ENCODE assay signal across 8 cellular contexts in genomic region chr17:44708401-44709263, GRCh38. TPM values are rescaled to one million over a fixed set of nuclear protein-coding genes. Genes with fewer than 3 reads are reported as not detected.
DNase-seq lines count a peak whose midpoint lies in the region; ATAC-seq and TF ChIP-seq lines count a peak whose summit lies in the region.

DBF4B (plus strand) TSS chr17:44708665; CDS start chr17:44708821, 156 bp downstream.

- WGBS in SK-N-SH (ENCODE audit: low lambda C conversion rate) = 1% methylated on average over 51 of the region's 52 CpGs

- peaks cover 3% of the 10 kb centered on the region for H3F3A ChIP-seq in SK-N-SH (replicated peaks; ENCODE audit: insufficient read depth)

- peak within 1 kb of the TSS; percentile 87 for H3K9ac ChIP-seq in SK-N-SH

- H3K9me2 ChIP-seq in SK-N-SH = no peaks in the 10 kb centered on the region

- peaks cover 0 to 7% of the 10 kb centered on the region in 2 experiments; a peak in 1 of 4 replicates for H3K4me1 ChIP-seq in SK-N-SH (ENCODE audit: control insufficient read depth in 1 of 2, insufficient read depth in 2 of 2, low read depth in 1 of 2, low read length in 1 of 2)

- CTCF ChIA-PET in SK-N-SH (lab: Yijun Ruan, JAX) = interaction anchor here (1.0 to 2.3 kb wide), 6 partner anchors 17 to 427 kb away, joined by 3 to 6 read pairs (median 4); partner anchors contain the start of gene ACBD4

- POLR2A ChIA-PET in SK-N-SH (lab: Yijun Ruan, JAX) = interaction anchor here (0.6 kb wide), 1 partner anchor 207 kb away, joined by 3 read pairs; no protein-coding TSS in a partner anchor

- peak within 1 kb of the TSS; percentile 78 to 86 for H3K27ac ChIP-seq in SK-N-SH (ENCODE audit: low read depth in 2 of 2, low read length in 1 of 2)

- peak within 1 kb of the TSS; percentile 97 for H2AFZ ChIP-seq in SK-N-SH (ENCODE audit: low read depth)

- H3K36me3 ChIP-seq in SK-N-SH (replicated peaks in 1 of 2; ENCODE audit: control insufficient read depth in 1 of 2, insufficient read depth in 2 of 2, low read length in 1 of 2) = no peaks in the 10 kb centered on the region

- H3K4me2 ChIP-seq in SK-N-SH = peak within 1 kb of the TSS; percentile 95

- no peak for TF ChIP-seq CTCF in SK-N-SH (IDR thresholded peaks at IDR 0.05)

- H4K20me1 ChIP-seq in SK-N-SH (ENCODE audit: insufficient read depth) = no peaks in the 10 kb centered on the region

- DNase-seq in AG08396 (ENCODE audit: low spot score) = peak; percentile 94
- peak; percentile 84 for DNase-seq in NCI-H1092 (lab: John Stamatoyannopoulos, UW)
- peak; percentile 85 for DNase-seq in SK-N-SH
- peak; percentile 84 for DNase-seq in activated naive CD4-positive, alpha-beta T cell treated with anti-CD3 and anti-CD28 coated beads, Interleukin-2, amount 50 U/mL, for 16 hours
- DNase-seq in glomerular visceral epithelial cell (ENCODE audit: extremely low spot score) = peak; percentile 91
- DNase-seq in occipital lobe (lab: John Stamatoyannopoulos, UW) = peak; percentile 68
- DNase-seq in superior temporal gyrus (ENCODE audit: extremely low spot score) = peak; percentile 96

- TF ChIP-seq RAD21 in SK-N-SH (IDR thresholded peaks at IDR 0.05; ENCODE audit: low read length) = no peak

- peak; percentile 86 for ATAC-seq in GM19324 (IDR thresholded peaks at IDR 0.05; ENCODE audit: low FRiP score, unreplicated experiment)

- H3K27me3 ChIP-seq in SK-N-SH (ENCODE audit: insufficient read depth) = no peaks in the 10 kb centered on the region

- no peak for TF ChIP-seq EP300 in SK-N-SH (IDR thresholded peaks at IDR 0.05; ENCODE audit: borderline replicate concordance in 1 of 2, low read depth in 1 of 2, low read length in 1 of 2)

- H3K9me3 ChIP-seq in SK-N-SH = no peaks in the 10 kb centered on the region

- H3K79me2 ChIP-seq in SK-N-SH (ENCODE audit: insufficient read depth) = peaks cover 46% of the 10 kb centered on the region

- H3K4me3 ChIP-seq in SK-N-SH (ENCODE audit: low read depth in 2 of 2, low read length in 1 of 2) = peak within 1 kb of the TSS; percentile 64 to 89

TF ChIP-seq in SK-N-SH, 30 proteins besides CTCF, POLR2A, EP300 and RAD21:
- TF ChIP-seq MXI1 (IDR thresholded peaks at IDR 0.05; ENCODE audit: low read depth, low read length) = peak; percentile 95
- no peak for TF ChIP-seq FOXJ3 (CRISPR knock-in tag; IDR thresholded peaks at IDR 0.05)
- TF ChIP-seq GABPA (IDR thresholded peaks at IDR 0.05; ENCODE audit: low read depth) = peak; percentile 66
- TF ChIP-seq FOSL2 (IDR thresholded peaks at IDR 0.05; ENCODE audit: borderline replicate concordance, low read depth) = no peak
- TF ChIP-seq REST (IDR thresholded peaks at IDR 0.05; ENCODE audit: low read depth, low read length) = peak; percentile 38
- TF ChIP-seq PBX3 (IDR thresholded peaks at IDR 0.05) = peak; percentile 32; the same call in 1 of the 2 replicates
- no peak for TF ChIP-seq USF1 (IDR thresholded peaks at IDR 0.05; ENCODE audit: borderline replicate concordance, low read depth)
- no peak for TF ChIP-seq JUND (IDR thresholded peaks at IDR 0.05)
- TF ChIP-seq YY1 (IDR thresholded peaks at IDR 0.05; ENCODE audit: low read depth) = peak; percentile 58
- TF ChIP-seq MAX (IDR thresholded peaks at IDR 0.05; ENCODE audit: low read depth) = peak; percentile 85
- TF ChIP-seq TAF1 (IDR thresholded peaks at IDR 0.05; ENCODE audit: borderline replicate concordance, low read depth, low read length) = peak; percentile 70; the same call in 1 of the 2 replicates
- TF ChIP-seq CHD2 (IDR thresholded peaks at IDR 0.05; ENCODE audit: low read length, partially characterized antibody) = peak; percentile 62
- TF ChIP-seq ELF1 (IDR thresholded peaks at IDR 0.05) = peak; percentile 90
- TF ChIP-seq NRF1 (IDR thresholded peaks at IDR 0.05; ENCODE audit: low read depth, low read length) = no peak
- peak; percentile 81; the same call in 1 of the 2 replicates for TF ChIP-seq ZBTB33 (IDR thresholded peaks at IDR 0.05; ENCODE audit: borderline replicate concordance, low read depth)
- TF ChIP-seq POLR2AphosphoS5 (IDR thresholded peaks at IDR 0.05; ENCODE audit: low read depth, low read length) = peak; percentile 75
- TF ChIP-seq SMC3 (IDR thresholded peaks at IDR 0.05; ENCODE audit: low read depth, low read length) = no peak
- 0 out of 2 replicates have a peak, but pooled peaks have one; percentile 28 for TF ChIP-seq TCF12 (IDR thresholded peaks at IDR 0.05)
- TF ChIP-seq SIN3A (IDR thresholded peaks at IDR 0.05; ENCODE audit: borderline replicate concordance, low read depth, low read length) = peak; percentile 98
- TF ChIP-seq RXRA (IDR thresholded peaks at IDR 0.05; ENCODE audit: borderline replicate concordance, low read depth) = no peak
- no peak for TF ChIP-seq USF2 (IDR thresholded peaks at IDR 0.05; ENCODE audit: borderline replicate concordance, low read depth, low read length)
- no peak for TF ChIP-seq FOXM1 (IDR thresholded peaks at IDR 0.05; ENCODE audit: low read depth)

RNA-seq across cellular contexts. Expression of gene DBF4B, which starts in this region (rescaled TPM):
- polyA plus RNA-seq in SK-N-SH (2012; rRNA removed) = 8.3 and 9.6 TPM in 2 replicates
- polyA plus RNA-seq in SK-N-SH (2012; cell fraction: cytosol; rRNA removed) = 3.5 and 4.9 TPM in 2 replicates
- polyA plus RNA-seq in SK-N-SH (2012; cell fraction: nucleus; rRNA removed) = 40.4 and 40.6 TPM in 2 replicates
- 3.1 TPM for total RNA-seq in occipital lobe

Comparison
In these comparisons a context has a peak if more than half of its experiments do, and no peak if none do; other contexts are left out.
1. Peak in every context shown above with its lines: DNase-seq, ATAC-seq, H3K4me3 ChIP-seq and H3K27ac ChIP-seq.